ENCODE assay signal across 8 cellular contexts in the genomic region with DNA sequence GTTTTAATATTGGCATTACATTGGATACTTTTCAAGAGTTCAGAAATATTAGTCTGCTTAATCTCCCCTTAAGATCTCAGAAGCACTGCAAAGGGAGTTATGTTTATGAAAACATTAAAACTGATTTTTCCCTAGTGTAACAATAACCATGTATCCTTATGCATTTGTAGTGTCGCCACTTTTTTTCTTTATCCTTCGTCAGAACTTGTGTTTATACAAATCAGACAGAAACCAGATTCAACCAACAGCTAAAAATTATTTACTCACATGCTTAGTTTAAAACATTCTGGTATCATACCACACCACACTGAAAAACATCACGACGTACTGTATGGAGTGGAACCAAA. TPM values are rescaled to one million over a fixed set of nuclear protein-coding genes. Genes with fewer than 3 reads are reported as not detected.
DNase-seq lines count a peak whose midpoint lies in the region; ATAC-seq and TF ChIP-seq lines count a peak whose summit lies in the region.

No MANE protein-coding gene starts in this region.

- H4K5ac ChIP-seq in H9 (ENCODE audit: insufficient read length, low read depth, low read length) = no peak overlapping the region

- no peak overlapping the region for H2AFZ ChIP-seq in H9 (ENCODE audit: low read length)

- CTCF ChIA-PET in WTC11 (lab: Charles Lee) = interaction anchor here (0.7 to 1.4 kb wide), 3 partner anchors 23 to 65 kb away, joined by 3 to 4 read pairs (median 4); no protein-coding TSS in a partner anchor

- no peak for DNase-seq in H9
- no peak for DNase-seq in WTC11 (ENCODE audit: low spot score)
- no peak for DNase-seq in NCI-H1048 (lab: John Stamatoyannopoulos, UW)
- DNase-seq in effector CD8-positive, alpha-beta T cell (lab: John Stamatoyannopoulos, UW) = no peak

- POLR2A ChIA-PET in WTC11 (lab: Charles Lee) = interaction anchor here (1.9 kb wide), 1 partner anchor 102 kb away, joined by 7 read pairs; no protein-coding TSS in a partner anchor

- H3K4me1 Mint-ChIP-seq in H9 = peaks cover 30 to 43% of the 10 kb centered on the region in 2 experiments
- H3K4me1 Mint-ChIP-seq in WTC11 = peaks cover 47% of the 10 kb centered on the region

- no peaks in the 10 kb centered on the region for H3K36me3 ChIP-seq in gastroesophageal sphincter

- TF ChIP-seq POLR2A in gastroesophageal sphincter (IDR thresholded peaks at IDR 0.05) = no peak

- no peaks in the 10 kb centered on the region; a peak in 2 of 7 replicates for H3K36me3 Mint-ChIP-seq in H9 (ENCODE audit: insufficient read depth in 1 of 3, low read depth in 3 of 3)
- no peaks in the 10 kb centered on the region for H3K36me3 Mint-ChIP-seq in WTC11

- H3K18ac ChIP-seq in H9 (ENCODE audit: insufficient read length, low read depth, low read length) = no peak overlapping the region

- peaks cover 19% of the 10 kb centered on the region for H3K23me2 ChIP-seq in H9 (ENCODE audit: insufficient read length, low read depth, low read length, poor library complexity, severe bottlenecking)

- H2BK5ac ChIP-seq in H9 (ENCODE audit: insufficient read length, low read length) = no peak overlapping the region

- H3K4me1 ChIP-seq in H9 (ENCODE audit: insufficient read depth, low read length) = no peaks in the 10 kb centered on the region; the same call in 1 of the 2 replicates
- peaks cover 2 to 73% (median 21%) of the 10 kb centered on the region in 3 donors for H3K4me1 ChIP-seq in gastroesophageal sphincter

- no peak overlapping the region for H3T11ph ChIP-seq in H9 (ENCODE audit: low read length)

- H2AK5ac ChIP-seq in H9 (ENCODE audit: insufficient read length, low read length) = no peak overlapping the region

- ATAC-seq in WTC11 (no peak), gastroesophageal sphincter (no peak), HG02852 (IDR thresholded peaks at IDR 0.05; ENCODE audit: unreplicated experiment) (no peak), HG03521 (IDR thresholded peaks at IDR 0.05; ENCODE audit: unreplicated experiment) (no peak)

- H4K91ac ChIP-seq in H9 (ENCODE audit: insufficient read length, low read depth, low read length) = no peak overlapping the region

- H3K56ac ChIP-seq in H9 (ENCODE audit: insufficient read length, low read depth, low read length) = no peak overlapping the region

- H3K79me1 ChIP-seq in H9 (ENCODE audit: insufficient read depth, low read depth, low read length, poor library complexity, severe bottlenecking) = no peaks in the 10 kb centered on the region

- peak overlapping the region; percentile 62 to 95 for H3K4me3 ChIP-seq in gastroesophageal sphincter
- H3K4me3 ChIP-seq in skin epidermis = peak overlapping the region; percentile 67 to 95 (median 74)

- H4K20me1 ChIP-seq in H9 (ENCODE audit: control insufficient read depth, insufficient read depth, insufficient read length) = no peaks in the 10 kb centered on the region

- no peak overlapping the region for H3K23ac ChIP-seq in H9 (ENCODE audit: insufficient read length, low read depth, low read length)

- H3K14ac ChIP-seq in H9 (ENCODE audit: insufficient read depth, low read length) = no peak overlapping the region

- peak overlapping the region; percentile 73 for H3K4me2 ChIP-seq in H9 (ENCODE audit: insufficient read depth, insufficient read length, low read length)

- no peak overlapping the region for H4K8ac ChIP-seq in H9 (replicated peaks; ENCODE audit: insufficient read length, low read depth, low read length)

- no peak for TF ChIP-seq EP300 in gastroesophageal sphincter (IDR thresholded peaks at IDR 0.05)

- TF ChIP-seq CTCF in H9 (conservative IDR thresholded peaks at IDR 0.05) (no peak), WTC11 (IDR thresholded peaks at IDR 0.05) (no peak), gastroesophageal sphincter (IDR thresholded peaks at IDR 0.05) (no peak)

- no peak overlapping the region for H2BK15ac ChIP-seq in H9 (ENCODE audit: low read depth, low read length)

- no peak overlapping the region for H2BK120ac ChIP-seq in H9 (ENCODE audit: low read depth, low read length, poor library complexity, severe bottlenecking)

- H2BK20ac ChIP-seq in H9 (ENCODE audit: low read depth, low read length, poor library complexity, severe bottlenecking) = no peak overlapping the region

- H3K27me3 ChIP-seq in H9 (ENCODE audit: insufficient read depth, low read length) (peaks cover 25% of the 10 kb centered on the region), gastroesophageal sphincter (no peaks in the 10 kb centered on the region)

- H3K27ac ChIP-seq in H9 (ENCODE audit: insufficient read length, low read depth, low read length) (no peak overlapping the region), gastroesophageal sphincter (peak overlapping the region; percentile 94 to 98 (median 97)), skin epidermis (peak overlapping the region in 17 of 21 experiments; percentile 18 to 98 (median 95))

- H3K9ac ChIP-seq in H9 (ENCODE audit: extremely low read depth, insufficient read length, low read length) = no peak overlapping the region

- peak overlapping the region in 1 of 3 experiments; percentile 47; a peak in 2 of 7 replicates for H3K27ac Mint-ChIP-seq in H9
- no peak overlapping the region for H3K27ac Mint-ChIP-seq in WTC11

- H3K27me3 Mint-ChIP-seq in H9 (ENCODE audit: low read depth) (peaks cover 71% of the 10 kb centered on the region), WTC11 (ENCODE audit: low read depth) (peaks cover 59% of the 10 kb centered on the region)

- H3K4me3 Mint-ChIP-seq in H9 (peak overlapping the region; percentile 77 to 95), WTC11 (peak overlapping the region; percentile 83)

- H3K9me3 ChIP-seq in H9 (ENCODE audit: control insufficient read depth, low read depth, low read length) (no peaks in the 10 kb centered on the region), gastroesophageal sphincter (no peaks in the 10 kb centered on the region)

- no peak overlapping the region for H2BK12ac ChIP-seq in H9 (ENCODE audit: insufficient read length, low read depth, low read length)

- H3K9me3 Mint-ChIP-seq in H9 (peaks cover 0 to 3% of the 10 kb centered on the region in 2 experiments; a peak in 2 of 5 replicates), WTC11 (no peaks in the 10 kb centered on the region)

- no peaks in the 10 kb centered on the region for H3K79me2 ChIP-seq in H9 (ENCODE audit: insufficient read depth, low read length)

- no CpG with 5 or more reads among the region's 4 CpGs for WGBS in H9 (ENCODE audit: extremely low coverage, insufficient read length, low lambda C conversion rate)
- 1 to 4% methylated on average over 4 of the region's 4 CpGs for WGBS in gastroesophageal sphincter (ENCODE audit: low coverage in 1 of 2), 2 donors

- H3K4ac ChIP-seq in H9 (ENCODE audit: low read depth, low read length) = no peak overlapping the region

TF ChIP-seq in WTC11, 78 proteins besides CTCF, POLR2A, EP300 and RAD21 (continues in another document):
- TF ChIP-seq, protein P1, sequence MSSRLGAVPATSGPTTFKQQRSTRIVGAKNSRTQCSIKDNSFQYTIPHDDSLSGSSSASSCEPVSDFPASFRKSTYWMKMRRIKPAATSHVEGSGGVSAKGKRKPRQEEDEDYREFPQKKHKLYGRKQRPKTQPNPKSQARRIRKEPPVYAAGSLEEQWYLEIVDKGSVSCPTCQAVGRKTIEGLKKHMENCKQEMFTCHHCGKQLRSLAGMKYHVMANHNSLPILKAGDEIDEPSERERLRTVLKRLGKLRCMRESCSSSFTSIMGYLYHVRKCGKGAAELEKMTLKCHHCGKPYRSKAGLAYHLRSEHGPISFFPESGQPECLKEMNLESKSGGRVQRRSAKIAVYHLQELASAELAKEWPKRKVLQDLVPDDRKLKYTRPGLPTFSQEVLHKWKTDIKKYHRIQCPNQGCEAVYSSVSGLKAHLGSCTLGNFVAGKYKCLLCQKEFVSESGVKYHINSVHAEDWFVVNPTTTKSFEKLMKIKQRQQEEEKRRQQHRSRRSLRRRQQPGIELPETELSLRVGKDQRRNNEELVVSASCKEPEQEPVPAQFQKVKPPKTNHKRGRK (CRISPR knock-in tag; IDR thresholded peaks at IDR 0.05; ENCODE audit: borderline replicate concordance) = no peak
- TF ChIP-seq NFATC4 (CRISPR knock-in tag; IDR thresholded peaks at IDR 0.05) (no peak), JAZF1 (CRISPR knock-in tag; IDR thresholded peaks at IDR 0.05) (no peak), SMAD4 (CRISPR knock-in tag; IDR thresholded peaks at IDR 0.05) (no peak), RORB (CRISPR knock-in tag; IDR thresholded peaks at IDR 0.05) (no peak), TP53 (CRISPR knock-in tag; IDR thresholded peaks at IDR 0.05) (no peak)
- TF ChIP-seq, protein P2, sequence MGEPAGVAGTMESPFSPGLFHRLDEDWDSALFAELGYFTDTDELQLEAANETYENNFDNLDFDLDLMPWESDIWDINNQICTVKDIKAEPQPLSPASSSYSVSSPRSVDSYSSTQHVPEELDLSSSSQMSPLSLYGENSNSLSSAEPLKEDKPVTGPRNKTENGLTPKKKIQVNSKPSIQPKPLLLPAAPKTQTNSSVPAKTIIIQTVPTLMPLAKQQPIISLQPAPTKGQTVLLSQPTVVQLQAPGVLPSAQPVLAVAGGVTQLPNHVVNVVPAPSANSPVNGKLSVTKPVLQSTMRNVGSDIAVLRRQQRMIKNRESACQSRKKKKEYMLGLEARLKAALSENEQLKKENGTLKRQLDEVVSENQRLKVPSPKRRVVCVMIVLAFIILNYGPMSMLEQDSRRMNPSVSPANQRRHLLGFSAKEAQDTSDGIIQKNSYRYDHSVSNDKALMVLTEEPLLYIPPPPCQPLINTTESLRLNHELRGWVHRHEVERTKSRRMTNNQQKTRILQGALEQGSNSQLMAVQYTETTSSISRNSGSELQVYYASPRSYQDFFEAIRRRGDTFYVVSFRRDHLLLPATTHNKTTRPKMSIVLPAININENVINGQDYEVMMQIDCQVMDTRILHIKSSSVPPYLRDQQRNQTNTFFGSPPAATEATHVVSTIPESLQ (CRISPR knock-in tag; IDR thresholded peaks at IDR 0.05) = no peak
- TF ChIP-seq, protein P3, sequence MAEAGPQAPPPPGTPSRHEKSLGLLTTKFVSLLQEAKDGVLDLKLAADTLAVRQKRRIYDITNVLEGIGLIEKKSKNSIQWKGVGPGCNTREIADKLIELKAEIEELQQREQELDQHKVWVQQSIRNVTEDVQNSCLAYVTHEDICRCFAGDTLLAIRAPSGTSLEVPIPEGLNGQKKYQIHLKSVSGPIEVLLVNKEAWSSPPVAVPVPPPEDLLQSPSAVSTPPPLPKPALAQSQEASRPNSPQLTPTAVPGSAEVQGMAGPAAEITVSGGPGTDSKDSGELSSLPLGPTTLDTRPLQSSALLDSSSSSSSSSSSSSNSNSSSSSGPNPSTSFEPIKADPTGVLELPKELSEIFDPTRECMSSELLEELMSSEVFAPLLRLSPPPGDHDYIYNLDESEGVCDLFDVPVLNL (CRISPR knock-in tag; IDR thresholded peaks at IDR 0.05; ENCODE audit: borderline replicate concordance, low read depth) = no peak
- TF ChIP-seq, protein P4, sequence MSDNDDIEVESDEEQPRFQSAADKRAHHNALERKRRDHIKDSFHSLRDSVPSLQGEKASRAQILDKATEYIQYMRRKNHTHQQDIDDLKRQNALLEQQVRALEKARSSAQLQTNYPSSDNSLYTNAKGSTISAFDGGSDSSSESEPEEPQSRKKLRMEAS (CRISPR knock-in tag; IDR thresholded peaks at IDR 0.05) = no peak

RNA-seq across cellular contexts. Expression of a gene that starts 1.3 kb away (rescaled TPM):
- total RNA-seq in H9 (2021) = 1.5 and 1.7 TPM in 2 replicates
- 4.6 to 5.6 TPM (median 4.9 TPM) in 3 replicates for total RNA-seq in WTC11 (2021)
- 10 to 100 TPM; 72.7 to 92.2 (median 88.3) TPM for total RNA-seq in gastroesophageal sphincter

Comparison
In these comparisons a context has a peak if more than half of its experiments do, and no peak if none do; other contexts are left out.
1. RNA of a gene that starts 1.3 kb away (total RNA-seq): 72.7 to 92.2 TPM in gastroesophageal sphincter; 4.6 to 5.6 TPM in WTC11 and 1.5 to 1.7 TPM in H9; every median in the first group is over 10 times any median in the second.